Comparison of ENCODE assay signal across 8 cellular contexts in the genomic region with DNA sequence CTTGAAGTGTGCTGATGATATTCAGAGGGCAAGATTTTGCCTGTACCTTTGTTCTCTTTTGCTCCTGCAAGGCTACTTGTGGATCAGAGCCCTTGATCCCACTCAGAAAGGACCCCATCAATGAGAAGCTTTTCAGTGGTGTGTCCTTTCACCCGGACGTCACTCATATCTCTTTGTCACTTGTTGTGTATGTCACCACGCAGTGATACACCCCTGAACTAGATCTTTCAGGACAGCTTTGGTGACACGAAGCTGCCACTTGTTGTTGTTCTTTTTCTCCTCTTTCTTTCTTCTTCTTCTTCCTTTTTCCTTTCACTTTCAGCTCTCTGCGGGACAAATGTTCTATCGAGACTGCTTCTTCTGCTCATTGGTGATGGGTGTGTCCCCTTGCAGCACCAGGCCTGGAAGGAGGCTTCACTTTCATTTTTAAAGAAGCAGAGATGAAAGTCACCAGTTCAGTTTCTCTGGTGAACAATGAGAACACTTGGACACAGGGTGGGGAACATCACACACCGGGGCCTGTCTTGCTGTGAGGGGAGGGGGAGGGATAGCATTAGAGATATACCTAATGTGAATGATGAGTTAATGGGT.
A peak's percentile ranks its signal among the peaks of the same experiment; 100 is the strongest.
DNase-seq lines count a peak whose midpoint lies in the region; ATAC-seq and TF ChIP-seq lines count a peak whose summit lies in the region.

No MANE protein-coding gene starts in this region.

- DNase-seq in activated CD8-positive, alpha-beta memory T cell treated with anti-CD3 and anti-CD28 coated beads for 24 hours: peak; percentile 64
- no peak for DNase-seq in activated CD8-positive, alpha-beta memory T cell treated with anti-CD3 and anti-CD28 coated beads, Interleukin-2, amount 50 U/mL, for 4 hours
- DNase-seq in T-helper 17 cell: no peak
- DNase-seq in left ventricle myocardium inferior: no peak
- no peak for DNase-seq in NCI-H2227 (lab: John Stamatoyannopoulos, UW; ENCODE audit: unreplicated experiment)
- no peak for DNase-seq in NCI-H1694 (lab: John Stamatoyannopoulos, UW)
- DNase-seq in OCI-M2 (lab: John Stamatoyannopoulos, UW; ENCODE audit: unreplicated experiment): no peak

- H3K36me3 ChIP-seq in left ventricle myocardium inferior: no peaks in the 10 kb centered on the region

- no peak for TF ChIP-seq CTCF in left ventricle myocardium inferior (IDR thresholded peaks at IDR 0.05; ENCODE audit: borderline replicate concordance)

- H3K4me3 Mint-ChIP-seq in T-helper 17 cell: peak overlapping the region; percentile 93

- peak overlapping the region; percentile 99 for H3K27ac Mint-ChIP-seq in T-helper 17 cell

- H3K27me3 ChIP-seq in left ventricle myocardium inferior (ENCODE audit: low read depth): no peaks in the 10 kb centered on the region

- H3K27me3 Mint-ChIP-seq in T-helper 17 cell: no peaks in the 10 kb centered on the region

- no peaks in the 10 kb centered on the region for H3K36me3 Mint-ChIP-seq in T-helper 17 cell (ENCODE audit: low read depth)

- peak overlapping the region; percentile 75 for H3K27ac ChIP-seq in left ventricle myocardium inferior (replicated peaks)

- peaks cover 37% of the 10 kb centered on the region for H3K4me1 Mint-ChIP-seq in T-helper 17 cell

- peak; percentile 90 for ATAC-seq in HG03025 (IDR thresholded peaks at IDR 0.05; ENCODE audit: low FRiP score, unreplicated experiment)
- ATAC-seq in T-helper 17 cell: peak; percentile 67

- H3K4me1 ChIP-seq in left ventricle myocardium inferior: peaks cover 5% of the 10 kb centered on the region

- H3K4me3 ChIP-seq in left ventricle myocardium inferior: peak overlapping the region; percentile 41

- intact Hi-C loops in left ventricle myocardium inferior (cut with micrococcal nuclease): no loop called here

- H3K9me3 ChIP-seq in T-helper 17 cell (ENCODE audit: control insufficient read depth, low read length, poor library complexity, severe bottlenecking) (no peaks in the 10 kb centered on the region), left ventricle myocardium inferior (replicated peaks) (no peaks in the 10 kb centered on the region)
